ENCODE assay signal across 10 cellular contexts in genomic region chr1:85992756-85993155, GRCh38.
DNase-seq lines count a peak whose midpoint lies in the region; ATAC-seq, FAIRE-seq and TF ChIP-seq lines count a peak whose summit lies in the region.
"Had no signal": no experiment of that assay in that cellular context is flagged by ENCODE, and none has a peak within 500 bp of the region (broad histone marks: within the 10 kb centered on the region; RNA-seq: fewer than 3 reads in every experiment).

No MANE protein-coding gene starts in this region.

- H3K9me3 ChIP-seq in astrocyte (ENCODE audit: insufficient read depth, low read depth, low read length) = no peaks in the 10 kb centered on the region
- H3K9me3 ChIP-seq: neutrophil had no signal

- TF ChIP-seq CTCF in astrocyte (IDR thresholded peaks at IDR 0.05; ENCODE audit: insufficient read depth, low read depth, low read length) = no peak

- H3K9ac ChIP-seq in astrocyte (ENCODE audit: low read length) = peak overlapping the region; percentile 16

- no peak overlapping the region for H3K4me3 Mint-ChIP-seq in astrocyte (ENCODE audit: unreplicated experiment)
- H3K4me3 Mint-ChIP-seq in activated CD4-positive, alpha-beta T cell treated with anti-CD3 and anti-CD28 coated beads, Interleukin-2, amount 10 ng/mL, durations not matched to agents 7 days and 5 days = no peak overlapping the region
- H3K4me3 Mint-ChIP-seq: CD4-positive, alpha-beta memory T cell had no signal

- POLR2A ChIA-PET in activated CD4-positive, alpha-beta T cell treated with anti-CD3 and anti-CD28 coated beads, Interleukin-2, amount 10 ng/mL, durations not matched to agents 7 days and 5 days (lab: Charles Lee) = no interaction called here

- H3K79me2 ChIP-seq in astrocyte (ENCODE audit: insufficient read depth, low read length) = no peaks in the 10 kb centered on the region

- no peak overlapping the region for H2AFZ ChIP-seq in astrocyte (ENCODE audit: low read depth, low read length)

- H3K4me3 ChIP-seq in astrocyte (ENCODE audit: insufficient read depth, low read depth, low read length) = no peak overlapping the region

- no peaks in the 10 kb centered on the region for H3K4me1 Mint-ChIP-seq in astrocyte (ENCODE audit: low read depth, unreplicated experiment)
- H3K4me1 Mint-ChIP-seq in activated CD4-positive, alpha-beta T cell treated with anti-CD3 and anti-CD28 coated beads, Interleukin-2, amount 10 ng/mL, durations not matched to agents 7 days and 5 days = no peaks in the 10 kb centered on the region
- H3K4me1 Mint-ChIP-seq: CD4-positive, alpha-beta memory T cell had no signal

- H4K20me1 ChIP-seq in astrocyte (ENCODE audit: insufficient read depth, low read length) = no peaks in the 10 kb centered on the region

- CTCF ChIA-PET in activated CD4-positive, alpha-beta T cell treated with anti-CD3 and anti-CD28 coated beads, Interleukin-2, amount 10 ng/mL, durations not matched to agents 7 days and 5 days (lab: Charles Lee) = no interaction called here

- H3K36me3 ChIP-seq in astrocyte (ENCODE audit: insufficient read depth, low read length) = no peaks in the 10 kb centered on the region
- H3K36me3 ChIP-seq: neutrophil had no signal

- no peaks in the 10 kb centered on the region for H3K36me3 Mint-ChIP-seq in astrocyte (ENCODE audit: low read depth, unreplicated experiment)
- H3K36me3 Mint-ChIP-seq in activated CD4-positive, alpha-beta T cell treated with anti-CD3 and anti-CD28 coated beads, Interleukin-2, amount 10 ng/mL, durations not matched to agents 7 days and 5 days (ENCODE audit: low read depth) = no peaks in the 10 kb centered on the region
- H3K36me3 Mint-ChIP-seq: CD4-positive, alpha-beta memory T cell had no signal

- peak; percentile 1 for DNase-seq in A172 (ENCODE audit: low spot score)
- peak; percentile 54 for DNase-seq in astrocyte (ENCODE audit: low read depth)
- DNase-seq in activated CD4-positive, alpha-beta T cell treated with anti-CD3 and anti-CD28 coated beads, Interleukin-2, amount 10 ng/mL, durations not matched to agents 7 days and 5 days = no peak
- DNase-seq in activated CD8-positive, alpha-beta memory T cell treated with anti-CD3 and anti-CD28 coated beads, Interleukin-2, amount 50 U/mL, for 48 hours = no peak
- DNase-seq in T-helper 9 cell = no peak
- DNase-seq in NK-92 (lab: John Stamatoyannopoulos, UW; ENCODE audit: unreplicated experiment) = no peak
- DNase-seq: CD4-positive, alpha-beta memory T cell had no signal

- no peaks in the 10 kb centered on the region for H3K9me3 Mint-ChIP-seq in astrocyte (ENCODE audit: unreplicated experiment)
- H3K9me3 Mint-ChIP-seq in activated CD4-positive, alpha-beta T cell treated with anti-CD3 and anti-CD28 coated beads, Interleukin-2, amount 10 ng/mL, durations not matched to agents 7 days and 5 days = no peaks in the 10 kb centered on the region

- ATAC-seq in GM19351 (IDR thresholded peaks at IDR 0.05; ENCODE audit: unreplicated experiment) (peak; percentile 61), HG03175 (IDR thresholded peaks at IDR 0.05; ENCODE audit: unreplicated experiment) (peak; percentile 39)

- no peaks in the 10 kb centered on the region for H3K27me3 Mint-ChIP-seq in astrocyte (ENCODE audit: low read depth, unreplicated experiment)
- no peaks in the 10 kb centered on the region for H3K27me3 Mint-ChIP-seq in activated CD4-positive, alpha-beta T cell treated with anti-CD3 and anti-CD28 coated beads, Interleukin-2, amount 10 ng/mL, durations not matched to agents 7 days and 5 days
- H3K27me3 Mint-ChIP-seq: CD4-positive, alpha-beta memory T cell had no signal

- no peak overlapping the region for H3K27ac Mint-ChIP-seq in astrocyte (ENCODE audit: unreplicated experiment)
- no peak overlapping the region for H3K27ac Mint-ChIP-seq in activated CD4-positive, alpha-beta T cell treated with anti-CD3 and anti-CD28 coated beads, Interleukin-2, amount 10 ng/mL, durations not matched to agents 7 days and 5 days
- H3K27ac Mint-ChIP-seq: CD4-positive, alpha-beta memory T cell had no signal

- H3K4me2 ChIP-seq in astrocyte (ENCODE audit: low read length) = peak overlapping the region; percentile 48

- FAIRE-seq in astrocyte (lab: Jason Lieb, UNC) = no peak

- no peaks in the 10 kb centered on the region for H3K4me1 ChIP-seq in astrocyte (ENCODE audit: insufficient read depth, low read length)

- no peaks in the 10 kb centered on the region for H3K27me3 ChIP-seq in astrocyte (ENCODE audit: insufficient read depth, low read length)
- H3K27me3 ChIP-seq: neutrophil had no signal

- peak overlapping the region; percentile 2 for H3K27ac ChIP-seq in astrocyte (ENCODE audit: low read depth, low read length)
- H3K27ac ChIP-seq: neutrophil had no signal

Comparison
In these comparisons a context has a peak if more than half of its experiments do, and no peak if none do; other contexts are left out.
1. DNase-seq: peak in A172 (single experiment) and astrocyte (single experiment); none in activated CD4-positive, alpha-beta T cell treated with anti-CD3 and anti-CD28 coated beads, Interleukin-2, amount 10 ng/mL, durations not matched to agents 7 days and 5 days (single experiment), activated CD8-positive, alpha-beta memory T cell treated with anti-CD3 and anti-CD28 coated beads, Interleukin-2, amount 50 U/mL, for 48 hours (single experiment), T-helper 9 cell (single experiment) and NK-92 (single experiment).